8 cellular contexts compared by ENCODE assay signal in genomic region chr1:2554621-2555387, GRCh38. TPM values are rescaled to one million over a fixed set of nuclear protein-coding genes. Genes with fewer than 3 reads are reported as not detected.
DNase-seq lines count a peak whose midpoint lies in the region; ATAC-seq, FAIRE-seq and TF ChIP-seq lines count a peak whose summit lies in the region.

No MANE protein-coding gene starts in this region.

- H3K9me3 Mint-ChIP-seq in nephron progenitor cell = no peaks in the 10 kb centered on the region

- H3K4me3 Mint-ChIP-seq in nephron progenitor cell = no peak overlapping the region

- ATAC-seq in GM19023 (IDR thresholded peaks at IDR 0.05; ENCODE audit: unreplicated experiment) = no peak

- H3K4me1 Mint-ChIP-seq in nephron progenitor cell = peaks cover 37% of the 10 kb centered on the region

- TF ChIP-seq CTCF in nephron progenitor cell (IDR thresholded peaks at IDR 0.05) = peak; percentile 24

- FAIRE-seq in GM12891 (lab: Jason Lieb, UNC) = no peak

- H3K27ac Mint-ChIP-seq in nephron progenitor cell = no peak overlapping the region

- H3K36me3 Mint-ChIP-seq in nephron progenitor cell (ENCODE audit: low read depth) = no peaks in the 10 kb centered on the region

- TF ChIP-seq POLR2A in GM12891 (IDR thresholded peaks at IDR 0.05; ENCODE audit: low read depth, low read length) = no peak

- H3K27me3 Mint-ChIP-seq in nephron progenitor cell (ENCODE audit: low read depth, poor library complexity) = peaks cover 10% of the 10 kb centered on the region

- DNase-seq in GM12891 (ENCODE audit: insufficient read length, low spot score) (peak; percentile 63), T follicular helper cell (ENCODE audit: low read depth) (peak; percentile 39), cerebellar cortex (ENCODE audit: low spot score) (peak; percentile 28), nephron progenitor cell (no peak), HCEC 1CT (no peak), NCI-H774 (lab: John Stamatoyannopoulos, UW) (no peak), NOMO-1 treated with DMSO at 0.1 percent for 48 hours (lab: John Stamatoyannopoulos, UW; ENCODE audit: unreplicated experiment) (no peak)

TF ChIP-seq in GM12891, 5 proteins besides CTCF, POLR2A, EP300 and RAD21:
- TF ChIP-seq PAX5 (IDR thresholded peaks at IDR 0.05; ENCODE audit: insufficient read depth, low read length, severe bottlenecking) = no peak
- no peak for TF ChIP-seq POLR2AphosphoS5 (IDR thresholded peaks at IDR 0.05; ENCODE audit: low read depth, low read length)
- TF ChIP-seq SPI1 (IDR thresholded peaks at IDR 0.05; ENCODE audit: low read depth, low read length) = no peak
- TF ChIP-seq POU2F2 (IDR thresholded peaks at IDR 0.05; ENCODE audit: low read depth, low read length) = no peak
- no peak for TF ChIP-seq TAF1 (IDR thresholded peaks at IDR 0.05; ENCODE audit: low read depth, low read length)

RNA-seq across cellular contexts. Expression of gene TNFRSF14, which starts 1.4 kb away (rescaled TPM):
- 96.9 TPM for polyA plus RNA-seq in GM12891 (2012; ENCODE audit: low read depth, missing spikeins)

RNA-seq across cellular contexts. Expression of gene HES5, which starts 24.7 kb away (rescaled TPM):
- polyA plus RNA-seq in GM12891 (2012; ENCODE audit: low read depth, missing spikeins) = not detected

RNA-seq across cellular contexts. Expression of gene PANK4, which starts 28.4 kb away (rescaled TPM):
- 12.6 TPM for polyA plus RNA-seq in GM12891 (2012; ENCODE audit: low read depth, missing spikeins)

RNA-seq across cellular contexts. Expression of gene PRXL2B, which starts 31.8 kb away (rescaled TPM):
- polyA plus RNA-seq in GM12891 (2012; ENCODE audit: low read depth, missing spikeins) = 4.8 TPM

Comparison
In these comparisons a context has a peak if more than half of its experiments do, and no peak if none do; other contexts are left out.
1. DNase-seq: peak in GM12891 (single experiment), T follicular helper cell (single experiment) and cerebellar cortex (single experiment); none in nephron progenitor cell (single experiment), HCEC 1CT (single experiment), NCI-H774 (single experiment) and NOMO-1 treated with DMSO at 0.1 percent for 48 hours (single experiment).